17 cellular contexts compared by ENCODE assay signal in the genomic region with DNA sequence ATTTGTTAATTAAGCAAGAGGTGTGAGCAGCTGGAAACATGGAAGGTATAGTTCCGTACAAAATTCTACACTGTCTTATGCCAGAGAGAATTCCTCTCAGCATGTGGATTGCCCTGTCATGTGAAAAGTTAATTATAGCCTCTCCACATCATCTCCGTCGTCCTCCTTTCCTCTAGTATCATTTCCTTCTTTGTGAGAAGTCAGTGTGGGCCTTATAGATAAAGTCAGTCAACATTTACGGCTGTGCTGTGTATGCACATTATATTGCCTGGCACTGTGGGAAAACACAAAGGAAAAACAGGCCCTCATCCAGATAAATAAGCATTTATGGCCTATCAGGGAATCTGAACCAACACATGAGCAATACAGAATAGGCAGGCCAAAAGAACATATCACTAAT.
DNase-seq lines count a peak whose midpoint lies in the region; ATAC-seq lines count a peak whose summit lies in the region.
"Had no signal": no experiment of that assay in that cellular context is flagged by ENCODE, and none has a peak within 500 bp of the region (broad histone marks: within the 10 kb centered on the region; RNA-seq: fewer than 3 reads in every experiment).

No MANE protein-coding gene starts in this region.

- ATAC-seq in HG03097 (IDR thresholded peaks at IDR 0.05; ENCODE audit: low FRiP score, unreplicated experiment): no peak
- ATAC-seq: esophagus mucosa; Panc1; stimulated activated memory B cell treated with anti-CD40 and anti-IgM and Interleukin-4, amounts not matched to agents 10 μg/mL and 1 μg/mL and 100 μg/mL, for 72 hours had no signal

- peak; percentile 64 for DNase-seq in DMS79 (lab: John Stamatoyannopoulos, UW)
- DNase-seq in NCI-H1417 treated with DMSO at 0.1 percent for 48 hours (lab: John Stamatoyannopoulos, UW): peak; percentile 92
- DNase-seq in NCI-H774 (lab: John Stamatoyannopoulos, UW): peak; percentile 37
- peak; percentile 70 for DNase-seq in medulla oblongata (ENCODE audit: extremely low spot score)
- no peak for DNase-seq in HT-29 (ENCODE audit: low spot score)
- DNase-seq in activated CD8-positive, alpha-beta memory T cell treated with anti-CD3 and anti-CD28 coated beads, Interleukin-2, amount 50 U/mL, for 48 hours: no peak
- no peak for DNase-seq in NAMALWA (ENCODE audit: low spot score)
- DNase-seq: activated CD4-positive, alpha-beta T cell treated with anti-CD3 and anti-CD28 coated beads, Interleukin-2, amount 50 U/mL, for 1 hour; activated T-cell treated with anti-CD3 and anti-CD28 coated beads, Interleukin-2, amount 50 U/mL, for 24 hours; glutamatergic neuron; mammary epithelial cell; SK-N-SH; tibial artery had no signal

Comparison
In these comparisons a context has a peak if more than half of its experiments do, and no peak if none do; other contexts are left out.
1. DNase-seq: peak in DMS79 (single experiment), NCI-H1417 treated with DMSO at 0.1 percent for 48 hours (single experiment), NCI-H774 (single experiment) and medulla oblongata (single experiment); none in HT-29 (single experiment), activated CD8-positive, alpha-beta memory T cell treated with anti-CD3 and anti-CD28 coated beads, Interleukin-2, amount 50 U/mL, for 48 hours (single experiment) and NAMALWA (single experiment).